ENCODE assay signal across 1 cellular context in genomic region chr4:694341-694940, GRCh38. TPM values are rescaled to one million over a fixed set of nuclear protein-coding genes. Genes with fewer than 3 reads are reported as not detected.
"Had no signal": no experiment of that assay in that cellular context is flagged by ENCODE, and none has a peak within 500 bp of the region (broad histone marks: within the 10 kb centered on the region; RNA-seq: fewer than 3 reads in every experiment).

No MANE protein-coding gene starts in this region.

RNA-seq across cellular contexts. Expression of gene SLC49A3, which starts 5.5 kb away (rescaled TPM):
- total RNA-seq: activated naive CD4-positive, alpha-beta T cell treated with anti-CD3 and anti-CD28 coated beads for 36 hours had no signal
